In the genomic region with DNA sequence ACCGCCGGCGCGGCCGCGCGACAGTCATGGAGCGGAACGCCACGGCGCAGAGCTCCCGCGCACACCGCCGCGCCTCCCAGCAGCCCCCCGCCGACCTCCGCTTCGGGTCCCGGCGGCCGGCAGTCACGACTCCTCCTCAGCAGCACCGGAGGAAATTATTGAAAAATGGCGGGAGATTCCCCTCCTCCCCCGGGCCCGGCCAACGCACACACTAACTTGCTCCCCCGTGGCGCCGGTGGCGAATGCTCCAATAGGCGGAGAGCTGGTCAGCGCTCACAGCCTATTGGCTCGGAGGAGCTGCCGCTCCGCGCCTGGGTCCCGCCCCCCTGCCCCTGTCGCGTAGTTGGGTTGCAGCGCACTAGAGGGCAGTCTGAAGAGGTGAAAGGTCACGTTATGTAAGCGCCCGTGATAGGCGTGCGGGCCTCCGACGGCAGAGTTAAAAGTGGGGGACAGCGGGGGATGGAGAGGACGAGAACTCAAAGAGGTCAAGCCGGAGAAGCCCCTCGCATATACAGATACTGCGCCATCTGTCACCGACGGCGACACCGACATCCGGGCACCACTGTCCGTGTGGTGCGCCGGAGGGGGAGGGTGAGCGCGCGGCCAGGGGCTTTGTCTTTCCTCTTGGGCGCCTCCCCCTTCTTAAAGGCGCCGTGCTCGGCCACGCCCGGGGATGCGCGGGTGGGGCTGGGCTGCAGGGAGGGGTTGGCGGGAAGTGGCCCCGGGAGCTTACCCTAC, we compare ENCODE assay signal across 7 cellular contexts. TPM values are rescaled to one million over a fixed set of nuclear protein-coding genes. Genes with fewer than 3 reads are reported as not detected.
DNase-seq lines count a peak whose midpoint lies in the region; ATAC-seq and TF ChIP-seq lines count a peak whose summit lies in the region.

A gene with protein sequence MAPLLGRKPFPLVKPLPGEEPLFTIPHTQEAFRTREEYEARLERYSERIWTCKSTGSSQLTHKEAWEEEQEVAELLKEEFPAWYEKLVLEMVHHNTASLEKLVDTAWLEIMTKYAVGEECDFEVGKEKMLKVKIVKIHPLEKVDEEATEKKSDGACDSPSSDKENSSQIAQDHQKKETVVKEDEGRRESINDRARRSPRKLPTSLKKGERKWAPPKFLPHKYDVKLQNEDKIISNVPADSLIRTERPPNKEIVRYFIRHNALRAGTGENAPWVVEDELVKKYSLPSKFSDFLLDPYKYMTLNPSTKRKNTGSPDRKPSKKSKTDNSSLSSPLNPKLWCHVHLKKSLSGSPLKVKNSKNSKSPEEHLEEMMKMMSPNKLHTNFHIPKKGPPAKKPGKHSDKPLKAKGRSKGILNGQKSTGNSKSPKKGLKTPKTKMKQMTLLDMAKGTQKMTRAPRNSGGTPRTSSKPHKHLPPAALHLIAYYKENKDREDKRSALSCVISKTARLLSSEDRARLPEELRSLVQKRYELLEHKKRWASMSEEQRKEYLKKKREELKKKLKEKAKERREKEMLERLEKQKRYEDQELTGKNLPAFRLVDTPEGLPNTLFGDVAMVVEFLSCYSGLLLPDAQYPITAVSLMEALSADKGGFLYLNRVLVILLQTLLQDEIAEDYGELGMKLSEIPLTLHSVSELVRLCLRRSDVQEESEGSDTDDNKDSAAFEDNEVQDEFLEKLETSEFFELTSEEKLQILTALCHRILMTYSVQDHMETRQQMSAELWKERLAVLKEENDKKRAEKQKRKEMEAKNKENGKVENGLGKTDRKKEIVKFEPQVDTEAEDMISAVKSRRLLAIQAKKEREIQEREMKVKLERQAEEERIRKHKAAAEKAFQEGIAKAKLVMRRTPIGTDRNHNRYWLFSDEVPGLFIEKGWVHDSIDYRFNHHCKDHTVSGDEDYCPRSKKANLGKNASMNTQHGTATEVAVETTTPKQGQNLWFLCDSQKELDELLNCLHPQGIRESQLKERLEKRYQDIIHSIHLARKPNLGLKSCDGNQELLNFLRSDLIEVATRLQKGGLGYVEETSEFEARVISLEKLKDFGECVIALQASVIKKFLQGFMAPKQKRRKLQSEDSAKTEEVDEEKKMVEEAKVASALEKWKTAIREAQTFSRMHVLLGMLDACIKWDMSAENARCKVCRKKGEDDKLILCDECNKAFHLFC (N-terminal part only) (minus strand): TSS at position 213 of the 738 bp plus-strand sequence. CDS start 360 bp downstream, outside the sequence.

- H3K27ac ChIP-seq in hepatocyte: peak within 1 kb of the TSS; percentile 89

- peak within 1 kb of the TSS; percentile 87 for H3K4me3 ChIP-seq in hepatocyte

- peak within 1 kb of the TSS; percentile 79 for H3K4me2 ChIP-seq in hepatocyte

- no peaks in the 10 kb centered on the region for H3K36me3 ChIP-seq in hepatocyte (replicated peaks; ENCODE audit: insufficient read depth, low read depth)

- no peaks in the 10 kb centered on the region for H3K9me2 ChIP-seq in hepatocyte (replicated peaks; ENCODE audit: insufficient read depth)

- DNase-seq in NCI-H2081 (lab: John Stamatoyannopoulos, UW): peak; percentile 99
- peak; percentile 85 for DNase-seq in T1000 (lab: John Stamatoyannopoulos, UW)
- peak; percentile 99 for DNase-seq in astrocyte of the hippocampus (ENCODE audit: low read depth, low spot score)
- DNase-seq in hepatocyte (ENCODE audit: low spot score): peak; percentile 98
- peak; percentile 91 for DNase-seq in renal cortical epithelial cell (ENCODE audit: low read depth)

- ATAC-seq in GM18508 (IDR thresholded peaks at IDR 0.05; ENCODE audit: insufficient read depth, unreplicated experiment): peak; percentile 65
- ATAC-seq in HG03025 (IDR thresholded peaks at IDR 0.05; ENCODE audit: low FRiP score, unreplicated experiment): peak; percentile 86

- WGBS in hepatocyte (ENCODE audit: low lambda C conversion rate, missing lambda C conversion rate): 2% methylated on average over 53 of the region's 76 CpGs

- H4K20me1 ChIP-seq in hepatocyte (ENCODE audit: insufficient read depth, poor library complexity, severe bottlenecking): peaks cover 37% of the 10 kb centered on the region

- TF ChIP-seq CTCF in hepatocyte (IDR thresholded peaks at IDR 0.05; ENCODE audit: poor library complexity): peak; percentile 4

- peaks cover 17% of the 10 kb centered on the region for H3K4me1 ChIP-seq in hepatocyte (ENCODE audit: insufficient read depth)

- H2AFZ ChIP-seq in hepatocyte: peak within 1 kb of the TSS; percentile 58

- no peaks in the 10 kb centered on the region for H3K9me3 ChIP-seq in hepatocyte (ENCODE audit: low read depth)

- H3K27me3 ChIP-seq in hepatocyte: no peaks in the 10 kb centered on the region

- peaks cover 47% of the 10 kb centered on the region for H3K79me2 ChIP-seq in hepatocyte

RNA-seq across cellular contexts. Expression of the gene that starts here (rescaled TPM):
- 40.7 and 44.7 TPM in 2 replicates for total RNA-seq in hepatocyte
- 16.7 TPM in 2 replicates for polyA plus RNA-seq in hepatocyte
- total RNA-seq in renal cortical epithelial cell: 34.7 and 66.4 TPM in 2 replicates

Comparison
In these comparisons a context has a peak if more than half of its experiments do, and no peak if none do; other contexts are left out.
1. Peak in every context shown above with its lines: DNase-seq, ATAC-seq, H3K4me3 ChIP-seq and H3K27ac ChIP-seq.